In genomic region chr3:129162729-129163579, GRCh38 we compare ENCODE assay signal across 1 cellular context.
A peak's percentile ranks its signal among the peaks of the same experiment; 100 is the strongest.
TF ChIP-seq lines count a peak whose summit lies in the region.

No MANE protein-coding gene starts in this region.

TF ChIP-seq in K562, 482 proteins besides CTCF, POLR2A, EP300 and RAD21 (continued from another document):
- TF ChIP-seq ZNF274 (IDR thresholded peaks at IDR 0.05; ENCODE audit: borderline replicate concordance, low read depth, low read length) (no peak), TAF1 (IDR thresholded peaks at IDR 0.05; ENCODE audit: control insufficient read depth, extremely low read depth, insufficient read depth, low read length, severe bottlenecking) (no peak), POLR2AphosphoS2 (IDR thresholded peaks at IDR 0.05; ENCODE audit: low read length) (peak; percentile 52; the same call in 1 of the 2 replicates), ATF7 (IDR thresholded peaks at IDR 0.05) (peak; percentile 20; the same call in 1 of the 2 replicates), HNRNPH1 (optimal IDR thresholded peaks at IDR 0.05; ENCODE audit: low read depth, low read length) (no peak), MTA1 (IDR thresholded peaks at IDR 0.05; ENCODE audit: borderline replicate concordance) (no peak), GTF2A2 (tag; IDR thresholded peaks at IDR 0.05) (no peak), SMARCB1 (IDR thresholded peaks at IDR 0.05; ENCODE audit: insufficient read length, low read depth) (no peak), ATF3 (IDR thresholded peaks at IDR 0.05) (peak; percentile 54; the same call in 1 of the 2 replicates), ATF3 (CRISPR knock-in tag; conservative IDR thresholded peaks at IDR 0.05) (no peak), POU5F1 (IDR thresholded peaks at IDR 0.05; ENCODE audit: borderline replicate concordance, low read depth, low read length, partially characterized antibody) (no peak), IFI16 (CRISPR knock-in tag; IDR thresholded peaks at IDR 0.05) (no peak), NKRF (IDR thresholded peaks at IDR 0.05; ENCODE audit: borderline replicate concordance) (no peak), RBM25 (IDR thresholded peaks at IDR 0.05; ENCODE audit: low read depth, low read length, severe bottlenecking) (no peak), TBL1XR1 (IDR thresholded peaks at IDR 0.05; ENCODE audit: low read length in 2 of 2) (no peak), TCF7L2 (IDR thresholded peaks at IDR 0.05; ENCODE audit: low read depth, low read length) (no peak), NR1H2 (CRISPR knock-in tag; IDR thresholded peaks at IDR 0.05) (no peak), SUPT5H (IDR thresholded peaks at IDR 0.05) (peak; percentile 24; the same call in 1 of the 2 replicates), PBX2 (CRISPR knock-in tag; IDR thresholded peaks at IDR 0.05; ENCODE audit: low read depth) (no peak), PBX2 (tag; conservative IDR thresholded peaks at IDR 0.05; ENCODE audit: low read depth) (no peak), ETV1 (tag; conservative IDR thresholded peaks at IDR 0.05; ENCODE audit: low read depth) (no peak), MEIS2 (IDR thresholded peaks at IDR 0.05; ENCODE audit: partially characterized antibody) (peak; percentile 76), HMBOX1 (IDR thresholded peaks at IDR 0.05) (peak; percentile 13; the same call in 1 of the 2 replicates), TEAD4 (IDR thresholded peaks at IDR 0.05; ENCODE audit: low read length) (no peak), TEAD4 (CRISPR knock-in tag; IDR thresholded peaks at IDR 0.05; ENCODE audit: borderline replicate concordance) (no peak), NFE2 (IDR thresholded peaks at IDR 0.05; ENCODE audit: low read depth) (no peak), KLF10 (CRISPR knock-in tag; IDR thresholded peaks at IDR 0.05) (no peak), MYNN (IDR thresholded peaks at IDR 0.05) (peak; percentile 16; the same call in 1 of the 2 replicates), MYNN (CRISPR knock-in tag; IDR thresholded peaks at IDR 0.05) (no peak), TCF3 (CRISPR knock-in tag; IDR thresholded peaks at IDR 0.05) (no peak), HDAC8 (tag; IDR thresholded peaks at IDR 0.05) (no peak), DPF2 (IDR thresholded peaks at IDR 0.05) (no peak), ZNF76 (CRISPR knock-in tag; IDR thresholded peaks at IDR 0.05; ENCODE audit: borderline replicate concordance) (no peak)
